In the genomic region with DNA sequence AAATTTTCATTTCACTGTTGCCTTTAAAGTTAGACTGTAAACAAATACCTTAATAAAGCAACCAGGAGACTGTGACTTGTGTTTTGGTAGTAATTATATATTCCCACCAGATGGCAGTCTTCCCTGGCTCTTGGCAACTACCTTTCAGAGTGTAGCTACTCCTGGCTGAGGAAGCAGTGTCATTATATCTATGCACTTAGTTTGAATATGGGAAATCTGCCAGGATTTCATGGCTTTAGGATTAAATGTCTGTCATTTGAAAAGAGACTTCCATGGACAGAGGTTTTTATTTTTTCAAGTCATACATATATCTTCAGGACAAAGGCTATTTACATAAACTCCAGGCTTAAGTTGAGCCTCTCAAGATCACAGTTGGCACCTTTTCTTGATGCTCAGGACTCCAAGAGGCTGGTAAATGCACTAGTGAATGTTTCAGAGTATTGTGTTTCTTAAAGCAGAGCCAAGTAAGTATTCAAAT, we compare ENCODE assay signal across 8 cellular contexts.
DNase-seq lines count a peak whose midpoint lies in the region; ATAC-seq and TF ChIP-seq lines count a peak whose summit lies in the region.

No MANE protein-coding gene starts in this region.

- no peaks in the 10 kb centered on the region for H3K27me3 ChIP-seq in adipocyte (replicated peaks; ENCODE audit: control insufficient read depth, insufficient read depth, low read length)

- H3K4me3 ChIP-seq in GM12864 (ENCODE audit: low read depth, low read length) (no peak overlapping the region), HEK293 (ENCODE audit: low read depth, low read length) (no peak overlapping the region), LNCaP clone FGC (ENCODE audit: low read depth, low read length) (no peak overlapping the region), adipocyte (ENCODE audit: low read length) (no peak overlapping the region), skeletal muscle cell (ENCODE audit: low read depth, low read length) (no peak overlapping the region)

- DNase-seq in GM12864 (ENCODE audit: low read depth) (peak; percentile 21), LNCaP clone FGC (ENCODE audit: low read depth) (peak; percentile 63), OCI-M1 (lab: John Stamatoyannopoulos, UW) (peak; percentile 83), adipocyte (ENCODE audit: low read depth) (peak; percentile 90), left cardiac atrium (peak; percentile 19), skeletal muscle cell (ENCODE audit: low read depth) (peak; percentile 23)

- ATAC-seq in left cardiac atrium, result peak; percentile 76 to 78

- intact Hi-C loops in left cardiac atrium (cut with DNase I), result loop anchor here (5.0 kb wide), 1 partner anchor 995 kb away; no protein-coding TSS in a partner anchor

- H3K4me1 ChIP-seq in HEK293 (ENCODE audit: control insufficient read depth, insufficient read depth, low read length) (peaks cover 3% of the 10 kb centered on the region; the same call in 1 of the 2 replicates), adipocyte (ENCODE audit: control insufficient read depth, insufficient read depth, low read length) (no peaks in the 10 kb centered on the region)

- H3K9ac ChIP-seq in adipocyte (ENCODE audit: low read length), result no peak overlapping the region

- H3K36me3 ChIP-seq in HEK293 (ENCODE audit: control insufficient read depth in 2 of 2, insufficient read depth in 1 of 2, low read length in 2 of 2) (no peaks in the 10 kb centered on the region), adipocyte (ENCODE audit: control insufficient read depth, insufficient read depth, low read length, severe bottlenecking) (no peaks in the 10 kb centered on the region)

- H3K9me3 ChIP-seq in HEK293 (ENCODE audit: control insufficient read depth, insufficient read depth, low read depth, low read length) (no peaks in the 10 kb centered on the region), adipocyte (ENCODE audit: control insufficient read depth, low read length) (no peaks in the 10 kb centered on the region)

- TF ChIP-seq CTCF in 22Rv1 (IDR thresholded peaks at IDR 0.05) (peak; percentile 83), GM12864 (IDR thresholded peaks at IDR 0.05; ENCODE audit: low read depth, low read length, missing control alignments) (peak; percentile 52), HEK293 (tag by site-specific recombination; IDR thresholded peaks at IDR 0.05) (peak; percentile 50; the same call in 1 of the 2 replicates), LNCaP clone FGC (IDR thresholded peaks at IDR 0.05; ENCODE audit: control insufficient read depth, extremely low read depth, insufficient read depth) (peak; percentile 67)

- H3K27ac ChIP-seq in 22Rv1 (no peak overlapping the region), HEK293 (ENCODE audit: extremely low read depth, low read depth, low read length) (no peak overlapping the region)

- CTCF ChIA-PET in HEK293 (lab: Yijun Ruan, JAX), result interaction anchor here (0.5 to 3.1 kb wide), 27 partner anchors 10 to 1316 kb away, joined by 3 to 22 read pairs (median 3); a partner anchor contains a TSS

- POLR2A ChIA-PET in HEK293 (lab: Yijun Ruan, JAX), result interaction anchor here (0.6 kb wide), 1 partner anchor 1542 kb away, joined by 6 read pairs; no protein-coding TSS in a partner anchor

TF ChIP-seq in HEK293, 187 proteins besides CTCF, POLR2A, EP300 and RAD21:
- no peak for TF ChIP-seq ZNF133 (tag by site-specific recombination; IDR thresholded peaks at IDR 0.05)
- TF ChIP-seq OVOL3 (tag by site-specific recombination; IDR thresholded peaks at IDR 0.05), result no peak
- TF ChIP-seq ZNF660 (tag by site-specific recombination; IDR thresholded peaks at IDR 0.05), result peak; percentile 53; the same call in 1 of the 2 replicates
- TF ChIP-seq ZSCAN30 (tag by site-specific recombination; IDR thresholded peaks at IDR 0.05), result peak; percentile 52; the same call in 1 of the 2 replicates
- TF ChIP-seq ZIC2 (tag by site-specific recombination; IDR thresholded peaks at IDR 0.05), result no peak
- TF ChIP-seq ZNF654 (tag by site-specific recombination; IDR thresholded peaks at IDR 0.05; ENCODE audit: low read depth), result peak; percentile 89
- TF ChIP-seq SCRT2 (tag by site-specific recombination; IDR thresholded peaks at IDR 0.05), result no peak
- TF ChIP-seq, protein P1, sequence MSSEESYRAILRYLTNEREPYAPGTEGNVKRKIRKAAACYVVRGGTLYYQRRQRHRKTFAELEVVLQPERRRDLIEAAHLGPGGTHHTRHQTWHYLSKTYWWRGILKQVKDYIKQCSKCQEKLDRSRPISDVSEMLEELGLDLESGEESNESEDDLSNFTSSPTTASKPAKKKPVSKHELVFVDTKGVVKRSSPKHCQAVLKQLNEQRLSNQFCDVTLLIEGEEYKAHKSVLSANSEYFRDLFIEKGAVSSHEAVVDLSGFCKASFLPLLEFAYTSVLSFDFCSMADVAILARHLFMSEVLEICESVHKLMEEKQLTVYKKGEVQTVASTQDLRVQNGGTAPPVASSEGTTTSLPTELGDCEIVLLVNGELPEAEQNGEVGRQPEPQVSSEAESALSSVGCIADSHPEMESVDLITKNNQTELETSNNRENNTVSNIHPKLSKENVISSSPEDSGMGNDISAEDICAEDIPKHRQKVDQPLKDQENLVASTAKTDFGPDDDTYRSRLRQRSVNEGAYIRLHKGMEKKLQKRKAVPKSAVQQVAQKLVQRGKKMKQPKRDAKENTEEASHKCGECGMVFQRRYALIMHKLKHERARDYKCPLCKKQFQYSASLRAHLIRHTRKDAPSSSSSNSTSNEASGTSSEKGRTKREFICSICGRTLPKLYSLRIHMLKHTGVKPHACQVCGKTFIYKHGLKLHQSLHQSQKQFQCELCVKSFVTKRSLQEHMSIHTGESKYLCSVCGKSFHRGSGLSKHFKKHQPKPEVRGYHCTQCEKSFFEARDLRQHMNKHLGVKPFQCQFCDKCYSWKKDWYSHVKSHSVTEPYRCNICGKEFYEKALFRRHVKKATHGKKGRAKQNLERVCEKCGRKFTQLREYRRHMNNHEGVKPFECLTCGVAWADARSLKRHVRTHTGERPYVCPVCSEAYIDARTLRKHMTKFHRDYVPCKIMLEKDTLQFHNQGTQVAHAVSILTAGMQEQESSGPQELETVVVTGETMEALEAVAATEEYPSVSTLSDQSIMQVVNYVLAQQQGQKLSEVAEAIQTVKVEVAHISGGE (tag by site-specific recombination; conservative IDR thresholded peaks at IDR 0.05; ENCODE audit: low read depth), result no peak
- TF ChIP-seq MEIS1 (CRISPR knock-in tag; IDR thresholded peaks at IDR 0.05; ENCODE audit: borderline replicate concordance), result no peak

Comparison
In these comparisons a context has a peak if more than half of its experiments do, and no peak if none do; other contexts are left out.
1. DNase-seq: peak in every context shown above with its lines; median percentile 90 in adipocyte; 83 in OCI-M1; 63 in LNCaP clone FGC; 23 in skeletal muscle cell; 21 in GM12864; 19 in left cardiac atrium.